Comparison of ENCODE assay signal across 18 cellular contexts in the genomic region with DNA sequence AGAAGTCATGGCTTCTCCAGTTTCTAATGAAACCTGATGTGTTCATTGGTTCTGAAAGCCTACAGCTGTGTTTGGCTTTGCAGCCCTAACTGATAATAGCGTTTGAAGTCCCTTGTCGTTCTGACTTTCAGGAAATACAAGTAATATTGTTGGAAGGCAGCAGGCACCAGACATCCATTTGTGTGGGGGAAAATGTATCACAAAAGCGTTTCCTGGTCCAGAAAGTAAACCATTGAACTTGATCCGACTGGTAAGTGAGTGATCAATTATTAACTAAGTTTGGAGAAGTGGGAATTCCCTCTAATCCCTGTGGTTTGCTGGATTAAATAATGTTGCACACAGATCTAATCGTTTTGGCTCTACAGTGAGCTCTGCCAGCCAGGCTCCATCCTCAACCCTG.
DNase-seq lines count a peak whose midpoint lies in the region; ATAC-seq and TF ChIP-seq lines count a peak whose summit lies in the region.
"Had no signal": no experiment of that assay in that cellular context is flagged by ENCODE, and none has a peak within 500 bp of the region (broad histone marks: within the 10 kb centered on the region; RNA-seq: fewer than 3 reads in every experiment).

No MANE protein-coding gene starts in this region.

- no peak for TF ChIP-seq POLR2A in spleen (IDR thresholded peaks at IDR 0.05)

- no peaks in the 10 kb centered on the region for H3K36me3 ChIP-seq in spleen

- no peak overlapping the region for H3K4me3 ChIP-seq in spleen

- peak overlapping the region in 5 of 8 donors; percentile 10 to 59 (median 54) for H3K27ac ChIP-seq in spleen
- H3K27ac ChIP-seq: 22Rv1, HL-60 had no signal

- DNase-seq in NCI-H1092 (lab: John Stamatoyannopoulos, UW) (peak; percentile 16), NCI-H1092 treated with DMSO at 0.1 percent for 48 hours (lab: John Stamatoyannopoulos, UW) (no peak), OCI-M1 (lab: John Stamatoyannopoulos, UW) (peak; percentile 13), left colon (no peak), spleen (no peak), NCI-H446 (lab: John Stamatoyannopoulos, UW) (no peak), activated gamma-delta T cell (lab: John Stamatoyannopoulos, UW) (no peak), HuH-7 (ENCODE audit: low spot score) (no peak)
- DNase-seq: C1 segment of cervical spinal cord, DMS79 treated with DMSO at 0.1 percent for 48 hours, HCEC 1CT, KBM-7, NCI-H1105 treated with DMSO at 0.1 percent for 48 hours, NCI-H345, NCI-H69, SIG-M5 had no signal

- no peaks in the 10 kb centered on the region for H3K27me3 ChIP-seq in spleen (replicated peaks in 1 of 7)

- no peak for TF ChIP-seq CTCF in spleen (IDR thresholded peaks at IDR 0.05 in 8 of 11, conservative IDR thresholded peaks at IDR 0.05 in 3 of 11)

- intact Hi-C loops in left colon (cut with DNase I, micrococcal nuclease): no loop called here
- intact Hi-C loops in spleen (cut with DNase I; ENCODE audit: low total_unique reads): no loop called here

- peak; percentile 67 for ATAC-seq in left colon

- H3K9me3 ChIP-seq in spleen: no peaks in the 10 kb centered on the region

- H3K4me1 ChIP-seq in spleen: peaks cover 0 to 20% (median 14%) of the 10 kb centered on the region in 6 donors

- WGBS in spleen, 5 donors: 43 to 68% (median 62%) methylated on average over 5 of the region's 5 CpGs

Comparison
In these comparisons a context has a peak if more than half of its experiments do, and no peak if none do; other contexts are left out.
1. DNase-seq: peak in NCI-H1092 (single experiment) and OCI-M1 (single experiment); none in NCI-H1092 treated with DMSO at 0.1 percent for 48 hours (single experiment), left colon (0 of 2), spleen (single experiment), NCI-H446 (0 of 2), activated gamma-delta T cell (single experiment) and HuH-7 (single experiment).